In genomic region chr14:69138189-69138535, GRCh38 we compare ENCODE assay signal across 14 cellular contexts. TPM values are rescaled to one million over a fixed set of nuclear protein-coding genes. Genes with fewer than 3 reads are reported as not detected.
A peak's percentile ranks its signal among the peaks of the same experiment; 100 is the strongest.
DNase-seq lines count a peak whose midpoint lies in the region; ATAC-seq and TF ChIP-seq lines count a peak whose summit lies in the region.
"Had no signal": no experiment of that assay in that cellular context is flagged by ENCODE, and none has a peak within 500 bp of the region (broad histone marks: within the 10 kb centered on the region; RNA-seq: fewer than 3 reads in every experiment).

No MANE protein-coding gene starts in this region.

- H3K36me3 Mint-ChIP-seq in HFFc6 (ENCODE audit: low read depth), result no peaks in the 10 kb centered on the region; the same call in 1 of the 2 replicates

- TF ChIP-seq CTCF in HFFc6 (IDR thresholded peaks at IDR 0.05), result no peak
- TF ChIP-seq CTCF in ascending aorta (IDR thresholded peaks at IDR 0.05), result no peak
- TF ChIP-seq CTCF in sigmoid colon (IDR thresholded peaks at IDR 0.05), result no peak

- H3K4me1 ChIP-seq in ascending aorta (peaks cover 0 to 30% of the 10 kb centered on the region in 2 donors), sigmoid colon (peaks cover 0 to 50% (median 39%) of the 10 kb centered on the region in 4 donors)

- H3K9me3 ChIP-seq in ascending aorta (no peaks in the 10 kb centered on the region), sigmoid colon (no peaks in the 10 kb centered on the region)

- no peaks in the 10 kb centered on the region for H3K9me3 Mint-ChIP-seq in HFFc6
- H3K9me3 Mint-ChIP-seq: stimulated activated memory B cell treated with anti-CD40 and anti-IgM and Interleukin-4, amounts not matched to agents 10 μg/mL and 1 μg/mL and 100 μg/mL, for 72 hours had no signal

- H3K36me3 ChIP-seq in ascending aorta, result no peaks in the 10 kb centered on the region
- H3K36me3 ChIP-seq in sigmoid colon, result no peaks in the 10 kb centered on the region

- H3K27ac ChIP-seq in ascending aorta, result peak overlapping the region; percentile 53 to 58
- peak overlapping the region; percentile 51 to 70 (median 69) for H3K27ac ChIP-seq in sigmoid colon

- H3K27me3 ChIP-seq in ascending aorta (no peaks in the 10 kb centered on the region), sigmoid colon (no peaks in the 10 kb centered on the region)

- no peak overlapping the region; the same call in 1 of the 2 replicates for H3K4me3 Mint-ChIP-seq in HFFc6
- H3K4me3 Mint-ChIP-seq: stimulated activated memory B cell treated with anti-CD40 and anti-IgM and Interleukin-4, amounts not matched to agents 10 μg/mL and 1 μg/mL and 100 μg/mL, for 72 hours had no signal

- H3K4me1 Mint-ChIP-seq in HFFc6 (ENCODE audit: low read depth), result peaks cover 39% of the 10 kb centered on the region

- peak; percentile 78 to 85 for ATAC-seq in left cardiac atrium
- no peak for ATAC-seq in left lobe of liver
- ATAC-seq: stimulated activated memory B cell treated with anti-CD40 and anti-IgM and Interleukin-4, amounts not matched to agents 10 μg/mL and 1 μg/mL and 100 μg/mL, for 72 hours had no signal

- TF ChIP-seq POLR2A in sigmoid colon (IDR thresholded peaks at IDR 0.05), result no peak

- H3K4me3 ChIP-seq in ascending aorta (no peak overlapping the region), sigmoid colon (no peak overlapping the region)

- intact Hi-C loops in ascending aorta (cut with DNase I) (no loop called here), left cardiac atrium (cut with DNase I) (loop anchor here in 1 of 2 donors (10.0 kb wide), 1 partner anchor 87 kb away; no protein-coding TSS in a partner anchor), sigmoid colon (cut with DNase I) (no loop called here)

- H3K27ac Mint-ChIP-seq in HFFc6, result peak overlapping the region; percentile 77
- H3K27ac Mint-ChIP-seq: stimulated activated memory B cell treated with anti-CD40 and anti-IgM and Interleukin-4, amounts not matched to agents 10 μg/mL and 1 μg/mL and 100 μg/mL, for 72 hours had no signal

- H3K27me3 Mint-ChIP-seq in HFFc6 (ENCODE audit: insufficient read depth), result no peaks in the 10 kb centered on the region; the same call in 1 of the 2 replicates
- H3K27me3 Mint-ChIP-seq: stimulated activated memory B cell treated with anti-CD40 and anti-IgM and Interleukin-4, amounts not matched to agents 10 μg/mL and 1 μg/mL and 100 μg/mL, for 72 hours had no signal

- WGBS in sigmoid colon, 2 donors, result 65 to 82% methylated on average over 1 of the region's 1 CpG

- no peak for TF ChIP-seq EP300 in sigmoid colon (IDR thresholded peaks at IDR 0.05)

- DNase-seq in HFFc6 (peak; percentile 45), ascending aorta (ENCODE audit: low spot score in 2 of 2) (no peak), left cardiac atrium (no peak), sigmoid colon (no peak), superior temporal gyrus (ENCODE audit: extremely low spot score) (no peak), left lobe of liver (ENCODE audit: low spot score) (no peak), T1000 (lab: John Stamatoyannopoulos, UW) (no peak)
- DNase-seq in stimulated activated CD4-positive, alpha-beta T cell treated with anti-CD3 and anti-CD28 coated beads, Interleukin-4, amount 100 ng/mL, for 24 hours, result no peak
- DNase-seq: DMS79 treated with DMSO at 0.1 percent for 48 hours; effector memory CD4-positive, alpha-beta T cell; NK-92 treated with Interleukin-12 subunit alpha and Interleukin-12 subunit beta, amount 100 ng/mL, for 24 hours; small intestine; T-helper 2 cell had no signal

RNA-seq across cellular contexts. Expression of gene DCAF5, which starts 14.8 kb away (rescaled TPM):
- total RNA-seq in HFFc6 (2021; fragmentation: NEBNext Ultra II Directional; extraction: Animal tissue kit (Norgen Biotek cat#: 25700)), result 10 to 100 TPM; 23.4 to 34.7 (median 27.0) TPM
- total RNA-seq in ascending aorta (67.8 TPM), left cardiac atrium (10 to 100 TPM; 43.8 to 49.4 TPM), sigmoid colon (10 to 100 TPM; 36.4 to 56.8 (median 40.5) TPM), left lobe of liver (31.9 TPM)
- 10 to 100 TPM; 13.2 to 23.6 (median 15.7) TPM for polyA plus RNA-seq in sigmoid colon

RNA-seq across cellular contexts. Expression of gene EXD2, which starts 53.1 kb away (rescaled TPM):
- 10 to 100 TPM; 13.8 to 19.2 (median 15.2) TPM for total RNA-seq in HFFc6 (2021; fragmentation: NEBNext Ultra II Directional; extraction: Animal tissue kit (Norgen Biotek cat#: 25700))
- total RNA-seq in ascending aorta (17.2 TPM), left cardiac atrium (10 to 100 TPM; 15.8 to 17.1 TPM), sigmoid colon (10 to 100 TPM; 14.7 to 18.0 (median 16.8) TPM), left lobe of liver (8.2 TPM)
- polyA plus RNA-seq in sigmoid colon, result 10 to 100 TPM in 1 of 3 donors, 1 to 10 TPM in 2; 1.8 to 13.5 (median 1.8) TPM
